In the genomic region with DNA sequence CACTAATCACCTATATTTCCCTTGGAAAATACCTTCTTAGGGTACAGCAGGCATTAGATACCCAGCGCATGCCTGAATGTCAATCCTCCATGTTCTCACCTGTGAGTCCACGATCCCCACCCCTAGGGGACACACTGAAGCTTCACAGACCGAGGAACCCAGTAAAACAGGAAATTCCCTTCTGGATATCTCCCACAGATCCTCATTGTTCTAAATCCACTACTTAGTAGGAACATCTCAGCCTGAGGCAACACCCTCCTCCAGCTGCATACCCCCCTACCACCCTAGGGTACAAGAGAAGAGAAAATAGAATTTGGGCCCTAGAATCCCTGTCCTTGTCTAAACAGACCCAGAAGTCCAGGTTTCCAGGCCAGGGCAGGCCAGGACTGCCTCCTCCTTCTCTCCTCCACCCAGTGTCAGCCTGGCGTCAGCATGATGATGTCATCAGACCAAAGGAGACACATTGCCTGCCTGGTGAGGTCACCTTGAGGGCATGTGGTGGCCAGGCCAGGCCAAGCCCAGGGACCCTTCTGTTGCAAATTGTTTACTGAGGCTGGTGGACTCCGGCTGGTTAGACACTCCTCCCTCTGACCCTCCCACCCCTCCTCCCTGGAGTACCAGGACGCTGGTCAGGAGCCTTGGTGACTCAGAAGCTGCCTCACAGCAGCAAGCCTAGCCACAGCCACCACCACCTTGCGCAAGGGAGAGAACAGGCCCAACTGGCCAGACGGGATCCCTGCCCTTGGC, we compare ENCODE assay signal across 8 cellular contexts. TPM values are rescaled to one million over a fixed set of nuclear protein-coding genes. Genes with fewer than 3 reads are reported as not detected.
DNase-seq lines count a peak whose midpoint lies in the region; ATAC-seq, FAIRE-seq and TF ChIP-seq lines count a peak whose summit lies in the region.

No MANE protein-coding gene starts in this region.

- ATAC-seq in psoas muscle (peak; percentile 83 to 88 (median 86)), HG03108 (IDR thresholded peaks at IDR 0.05; ENCODE audit: unreplicated experiment) (no peak), HG03469 (IDR thresholded peaks at IDR 0.05; ENCODE audit: unreplicated experiment) (no peak)

- H3K79me2 ChIP-seq in GM23248 (ENCODE audit: insufficient read depth), result no peaks in the 10 kb centered on the region

- intact Hi-C loops in psoas muscle (cut with DNase I), result no loop called here

- no peaks in the 10 kb centered on the region for H4K20me1 ChIP-seq in GM23248 (ENCODE audit: insufficient read depth)

- no peak overlapping the region for H3K4me3 ChIP-seq in GM23248
- H3K4me3 ChIP-seq in fibroblast of pulmonary artery (replicated peaks; ENCODE audit: low read depth, low read length), result no peak overlapping the region
- H3K4me3 ChIP-seq in psoas muscle, result no peak overlapping the region

- H3K36me3 ChIP-seq in GM23248 (ENCODE audit: low read depth) (no peaks in the 10 kb centered on the region), psoas muscle (ENCODE audit: insufficient read depth in 1 of 2, low read depth in 1 of 2) (no peaks in the 10 kb centered on the region)

- no peaks in the 10 kb centered on the region for H3K9me3 ChIP-seq in GM23248 (ENCODE audit: low read depth)
- H3K9me3 ChIP-seq in psoas muscle, result no peaks in the 10 kb centered on the region

- TF ChIP-seq CTCF in fibroblast of pulmonary artery (IDR thresholded peaks at IDR 0.05; ENCODE audit: low read length, missing control alignments) (no peak), psoas muscle (IDR thresholded peaks at IDR 0.05) (no peak)

- peak overlapping the region; percentile 42 for H3K4me2 ChIP-seq in GM23248 (ENCODE audit: unreplicated experiment)

- no peaks in the 10 kb centered on the region for H3K27me3 ChIP-seq in GM23248 (replicated peaks; ENCODE audit: insufficient read depth)
- peaks cover 0 to 4% (median 0%) of the 10 kb centered on the region in 3 donors for H3K27me3 ChIP-seq in psoas muscle (ENCODE audit: insufficient read depth in 3 of 3, low read length in 2 of 3)

- H3K9ac ChIP-seq in GM23248, result peak overlapping the region; percentile 74

- FAIRE-seq in frontal cortex (lab: Jason Lieb, UNC), result no peak

- WGBS in GM23248 (ENCODE audit: low coverage in 1 of 2, low lambda C conversion rate in 2 of 2, missing lambda C conversion rate in 2 of 2), 2 experiments, result 24 to 27% methylated on average over 7 to 8 of the region's 8 CpGs
- 49 to 66% (median 57%) methylated on average over 8 of the region's 8 CpGs for WGBS in psoas muscle, 3 donors

- no peaks in the 10 kb centered on the region for H3K9me2 ChIP-seq in GM23248 (ENCODE audit: insufficient read depth)

- H3K4me1 ChIP-seq in GM23248 (ENCODE audit: insufficient read depth), result peaks cover 62% of the 10 kb centered on the region
- H3K4me1 ChIP-seq in psoas muscle, result no peaks in the 10 kb centered on the region

- DNase-seq in GM23248 (peak; percentile 98), RKO (ENCODE audit: low spot score) (peak; percentile 58), fibroblast of pulmonary artery (ENCODE audit: low read depth) (peak; percentile 89), psoas muscle (peak; percentile 86 to 91), frontal cortex (ENCODE audit: low spot score in 2 of 2) (no peak), NCI-H82 treated with DMSO at 0.1 percent for 48 hours (lab: John Stamatoyannopoulos, UW; ENCODE audit: unreplicated experiment) (no peak)

- in situ Hi-C loops in GM23248 (cut with MboI), result no loop called here

- peak overlapping the region; percentile 88 for H3K27ac ChIP-seq in GM23248
- no peak overlapping the region for H3K27ac ChIP-seq in psoas muscle

- H3F3A ChIP-seq in GM23248 (ENCODE audit: insufficient read depth), result peaks cover 41% of the 10 kb centered on the region

- peak overlapping the region; percentile 69 for H2AFZ ChIP-seq in GM23248

RNA-seq across cellular contexts. Expression of a gene that starts 6.2 kb away (rescaled TPM):
- total RNA-seq in GM23248 (2014; rRNA removed; shearing (Covaris generic)), result 0.54 TPM in 1 of 2 replicates, not detected in the other
- 0.40 and 0.54 TPM in 2 replicates for polyA plus RNA-seq in GM23248 (2016; fragmentation: Nextera tagmentation; extraction: Ambion mirVana)
- total RNA-seq in psoas muscle, result not detected
- under 1 TPM in 2 of 3 donors, not detected in 1; 0.01 to 0.03 TPM for polyA plus RNA-seq in psoas muscle
- total RNA-seq in frontal cortex, result not detected

RNA-seq across cellular contexts. Expression of a gene that starts 13.5 kb away (rescaled TPM):
- not detected in 2 replicates for total RNA-seq in GM23248 (2014; rRNA removed; shearing (Covaris generic))
- polyA plus RNA-seq in GM23248 (2016; fragmentation: Nextera tagmentation; extraction: Ambion mirVana) (0.21 and 0.29 TPM in 2 replicates), psoas muscle (under 1 TPM; 0.44 to 0.73 (median 0.47) TPM)
- total RNA-seq in psoas muscle (1 to 10 TPM; 1.6 to 3.3 (median 1.8) TPM), frontal cortex (0.82 TPM)

RNA-seq across cellular contexts. Expression of a gene that starts 15.0 kb away (rescaled TPM):
- 3.7 and 5.6 TPM in 2 replicates for total RNA-seq in GM23248 (2014; rRNA removed; shearing (Covaris generic))
- 3.2 and 3.3 TPM in 2 replicates for polyA plus RNA-seq in GM23248 (2016; fragmentation: Nextera tagmentation; extraction: Ambion mirVana)
- 1 to 10 TPM; 1.4 to 5.9 (median 3.5) TPM for total RNA-seq in psoas muscle
- polyA plus RNA-seq in psoas muscle, result 1 to 10 TPM in 2 of 3 donors, under 1 TPM in 1; 0.34 to 2.7 (median 1.8) TPM
- 4.5 TPM for total RNA-seq in frontal cortex

RNA-seq across cellular contexts. Expression of a gene that starts 34.7 kb away (rescaled TPM):
- total RNA-seq in GM23248 (2014; rRNA removed; shearing (Covaris generic)), result 32.4 and 35.9 TPM in 2 replicates
- polyA plus RNA-seq in GM23248 (2016; fragmentation: Nextera tagmentation; extraction: Ambion mirVana) (121 and 125 TPM in 2 replicates), psoas muscle (100 to 1,000 TPM; 191 to 759 (median 235) TPM)
- total RNA-seq in psoas muscle (100 to 1,000 TPM in 3 of 4 donors, 10 to 100 TPM in 1; 60.2 to 144 (median 124) TPM), frontal cortex (53.8 TPM)

RNA-seq across cellular contexts. Expression of a gene that starts 34.7 kb away (rescaled TPM):
- total RNA-seq in GM23248 (2014; rRNA removed; shearing (Covaris generic)), result 16.6 and 24.3 TPM in 2 replicates
- polyA plus RNA-seq in GM23248 (2016; fragmentation: Nextera tagmentation; extraction: Ambion mirVana), result 30.4 and 30.9 TPM in 2 replicates
- total RNA-seq in psoas muscle, result 10 to 100 TPM; 20.1 to 43.8 (median 28.5) TPM
- polyA plus RNA-seq in psoas muscle, result 10 to 100 TPM; 24.0 to 39.9 (median 30.7) TPM
- total RNA-seq in frontal cortex, result 14.7 TPM

Comparison
In these comparisons a context has a peak if more than half of its experiments do, and no peak if none do; other contexts are left out.
1. DNase-seq: peak in GM23248 (single experiment), RKO (single experiment), fibroblast of pulmonary artery (single experiment) and psoas muscle (2 of 2); none in frontal cortex (0 of 2) and NCI-H82 treated with DMSO at 0.1 percent for 48 hours (single experiment).
2. ATAC-seq: peak in psoas muscle (4 of 4); none in HG03108 (single experiment) and HG03469 (single experiment).